In genomic region chr17:81238815-81239713, GRCh38 we compare ENCODE assay signal across 8 cellular contexts. TPM values are rescaled to one million over a fixed set of nuclear protein-coding genes. Genes with fewer than 3 reads are reported as not detected.
DNase-seq lines count a peak whose midpoint lies in the region; ATAC-seq, FAIRE-seq and TF ChIP-seq lines count a peak whose summit lies in the region.

NDUFAF8 (plus strand) TSS chr17:81239318; CDS start chr17:81239364, 46 bp downstream.
TEPSIN (minus strand) TSS chr17:81239055; CDS start chr17:81239033, 22 bp downstream.

- ATAC-seq in GM21447 (IDR thresholded peaks at IDR 0.05; ENCODE audit: unreplicated experiment), result peak; percentile 89

- H3K4me3 Mint-ChIP-seq in Calu3 (ENCODE audit: low read depth, unreplicated experiment), result peak within 1 kb of the TSS; percentile 79

- CTCF ChIA-PET in Calu3 (lab: Charles Lee), result interaction anchor here (0.5 to 1.4 kb wide), 7 partner anchors 9 to 262 kb away, joined by 3 to 9 read pairs (median 4); partner anchors contain the start of genes BAHCC1 and CEP131

- H3K9me2 ChIP-seq in OCI-LY1 (ENCODE audit: low read depth, low read length), result no peaks in the 10 kb centered on the region

- H3K4me2 ChIP-seq in OCI-LY1 (ENCODE audit: low read length), result peak within 1 kb of the TSS; percentile 91

- intact Hi-C loops in Calu3 (cut with micrococcal nuclease; ENCODE audit: unreplicated experiment), result no loop called here

- H3K9me3 ChIP-seq in HUES64 (ENCODE audit: insufficient read depth, low read depth, low read length), result no peaks in the 10 kb centered on the region
- no peaks in the 10 kb centered on the region for H3K9me3 ChIP-seq in OCI-LY1 (ENCODE audit: low read length)
- H3K9me3 ChIP-seq in mesodermal cell (ENCODE audit: control insufficient read depth, low read length), result no peaks in the 10 kb centered on the region

- no peaks in the 10 kb centered on the region for H4K20me1 ChIP-seq in OCI-LY1 (ENCODE audit: insufficient read depth, low read length)

- H3F3A ChIP-seq in OCI-LY1 (ENCODE audit: insufficient read depth, low read length), result no peaks in the 10 kb centered on the region

- TF ChIP-seq CTCF in Calu3 (IDR thresholded peaks at IDR 0.05; ENCODE audit: unreplicated experiment), result no peak
- TF ChIP-seq CTCF in OCI-LY1 (IDR thresholded peaks at IDR 0.05; ENCODE audit: low read length), result no peak

- H3K79me2 ChIP-seq in OCI-LY1 (ENCODE audit: insufficient read depth, low read length), result peaks cover 7% of the 10 kb centered on the region; the same call in 1 of the 2 replicates

- H3K4me1 ChIP-seq in HUES64 (ENCODE audit: insufficient read depth, low read length) (peaks cover 4% of the 10 kb centered on the region), OCI-LY1 (ENCODE audit: insufficient read depth, low read length, severe bottlenecking) (peaks cover 37% of the 10 kb centered on the region), mesodermal cell (ENCODE audit: control insufficient read depth, insufficient read depth, low read length, poor library complexity, severe bottlenecking) (peaks cover 18% of the 10 kb centered on the region)

- FAIRE-seq in endometrium (lab: Jason Lieb, UNC), result peak; percentile 100

- WGBS in HUES64, result under 1% methylated on average over 100 of the region's 100 CpGs
- WGBS in mesodermal cell (ENCODE audit: insufficient coverage in 2 of 2), 2 experiments, result 0% methylated on average over 52 to 98 of the region's 100 CpGs

- BruUV-seq in Calu3 (replicated peaks; lab: Mats Ljungman, UMichigan), result no TSS peak

- H3K27ac Mint-ChIP-seq in Calu3 (ENCODE audit: unreplicated experiment), result peak within 1 kb of the TSS; percentile 92

- H3K36me3 ChIP-seq in HUES64 (ENCODE audit: insufficient read depth, low read length) (peaks cover 10% of the 10 kb centered on the region), OCI-LY1 (ENCODE audit: insufficient read depth, low read length) (peaks cover 14% of the 10 kb centered on the region), mesodermal cell (ENCODE audit: control insufficient read depth, insufficient read depth, low read length) (peaks cover 23% of the 10 kb centered on the region)

- H2AFZ ChIP-seq in OCI-LY1 (ENCODE audit: low read length), result no peak within 1 kb of the TSS

- H3K27me3 Mint-ChIP-seq in Calu3 (ENCODE audit: unreplicated experiment), result no peaks in the 10 kb centered on the region

- H3K36me3 Mint-ChIP-seq in Calu3 (ENCODE audit: insufficient read depth, unreplicated experiment), result peaks cover 66% of the 10 kb centered on the region

- H3K27me3 ChIP-seq in HUES64 (ENCODE audit: insufficient read depth, low read length), result no peaks in the 10 kb centered on the region
- H3K27me3 ChIP-seq in OCI-LY1 (ENCODE audit: insufficient read depth, low read length), result no peaks in the 10 kb centered on the region

- H3K9me3 Mint-ChIP-seq in Calu3 (ENCODE audit: low read depth, unreplicated experiment), result no peaks in the 10 kb centered on the region

- peak within 1 kb of the TSS; percentile 92 for H3K9ac ChIP-seq in HUES64 (ENCODE audit: low read depth, low read length)
- H3K9ac ChIP-seq in OCI-LY1 (ENCODE audit: low read length), result peak within 1 kb of the TSS; percentile 90

- H3K4me3 ChIP-seq in HUES64 (ENCODE audit: low read length), result peak within 1 kb of the TSS; percentile 83
- peak within 1 kb of the TSS; percentile 88 for H3K4me3 ChIP-seq in OCI-LY1 (ENCODE audit: low read depth, low read length, poor library complexity, severe bottlenecking)
- H3K4me3 ChIP-seq in mesodermal cell (ENCODE audit: extremely low read depth, insufficient read depth, low read length, poor library complexity, severe bottlenecking), result peak within 1 kb of the TSS; percentile 91

- H3K27ac ChIP-seq in HUES64 (ENCODE audit: low read depth, low read length), result peak within 1 kb of the TSS; percentile 71
- H3K27ac ChIP-seq in OCI-LY1 (ENCODE audit: low read depth, low read length, poor library complexity, severe bottlenecking), result peak within 1 kb of the TSS; percentile 69
- peak within 1 kb of the TSS; percentile 54 for H3K27ac ChIP-seq in mesodermal cell (ENCODE audit: low read depth, low read length, severe bottlenecking)

- DNase-seq in Calu3, result peak; percentile 97
- DNase-seq in activated CD8-positive, alpha-beta memory T cell treated with anti-CD3 and anti-CD28 coated beads, Interleukin-2, amount 50 U/mL, for 4 hours, result peak; percentile 91
- DNase-seq in stimulated activated CD8-positive, alpha-beta memory T cell treated with anti-CD3 and anti-CD28 coated beads, Interleukin-15, amount 100 ng/mL, for 4 hours (ENCODE audit: low read depth in 2 of 2), result peak; percentile 90 to 93

- peaks cover 14% of the 10 kb centered on the region for H3K4me1 Mint-ChIP-seq in Calu3 (ENCODE audit: low read depth, unreplicated experiment)

RNA-seq across cellular contexts. Expression of gene NDUFAF8, which starts in this region (rescaled TPM):
- 53.3 and 54.1 TPM in 2 replicates for total RNA-seq in Calu3 (2022)
- 71.7 TPM for polyA plus RNA-seq in HUES64 (2013, experiment 1 of 2)
- 78.0 TPM for polyA plus RNA-seq in HUES64 (2013, experiment 2 of 2)
- polyA plus RNA-seq in mesodermal cell (2013, experiment 1 of 2), result 44.8 TPM
- 45.9 TPM for polyA plus RNA-seq in mesodermal cell (2013, experiment 2 of 2)

RNA-seq across cellular contexts. Expression of gene TEPSIN, which starts in this region (rescaled TPM):
- 37.0 and 38.6 TPM in 2 replicates for total RNA-seq in Calu3 (2022)
- 12.5 TPM for polyA plus RNA-seq in HUES64 (2013, experiment 1 of 2)
- 11.1 TPM for polyA plus RNA-seq in HUES64 (2013, experiment 2 of 2)
- polyA plus RNA-seq in mesodermal cell (2013, experiment 1 of 2), result 23.7 TPM
- 18.4 TPM for polyA plus RNA-seq in mesodermal cell (2013, experiment 2 of 2)

Comparison
In these comparisons a context has a peak if more than half of its experiments do, and no peak if none do; other contexts are left out.
1. Peak in every context shown above with its lines: DNase-seq, ATAC-seq, H3K4me3 ChIP-seq and H3K27ac ChIP-seq.